In genomic region chr7:44764081-44764480, GRCh38 we compare ENCODE assay signal across 21 cellular contexts.
"Had no signal": no experiment of that assay in that cellular context is flagged by ENCODE, and none has a peak within 500 bp of the region (broad histone marks: within the 10 kb centered on the region; RNA-seq: fewer than 3 reads in every experiment).

No MANE protein-coding gene starts in this region.

- H3K9me3 Mint-ChIP-seq: memory B cell; naive B cell; natural killer cell treated with Interleukin-12 subunit alpha and Interleukin-12 subunit beta and Interleukin-15 and Interleukin-18, amount 100 ng/mL, for 72 hours; neural progenitor cell; stimulated activated memory B cell treated with anti-CD40 and anti-IgM and Interleukin-4, amounts not matched to agents 10 μg/mL and 1 μg/mL and 100 μg/mL, for 72 hours had no signal

- H3K27me3 Mint-ChIP-seq: memory B cell; naive B cell; natural killer cell treated with Interleukin-12 subunit alpha and Interleukin-12 subunit beta and Interleukin-15 and Interleukin-18, amount 100 ng/mL, for 72 hours; stimulated activated memory B cell treated with anti-CD40 and anti-IgM and Interleukin-4, amounts not matched to agents 10 μg/mL and 1 μg/mL and 100 μg/mL, for 72 hours had no signal

- H3K4me3 ChIP-seq: colonic mucosa, lung, neural progenitor cell, prostate gland, right atrium auricular region, testis, tibial artery, upper lobe of right lung, uterus had no signal

- H3K27me3 ChIP-seq: colonic mucosa, neural progenitor cell, right atrium auricular region, testis, tibial artery, upper lobe of right lung, uterus had no signal

- H3K27ac Mint-ChIP-seq: memory B cell; natural killer cell treated with Interleukin-12 subunit alpha and Interleukin-12 subunit beta and Interleukin-15 and Interleukin-18, amount 100 ng/mL, for 72 hours; neural progenitor cell; stimulated activated memory B cell treated with anti-CD40 and anti-IgM and Interleukin-4, amounts not matched to agents 10 μg/mL and 1 μg/mL and 100 μg/mL, for 72 hours had no signal

- H3K9me3 ChIP-seq: colonic mucosa, prostate gland, right atrium auricular region, testis, tibial artery, upper lobe of right lung, uterus had no signal

- H3K36me3 ChIP-seq: neural progenitor cell, uterus had no signal

- FAIRE-seq: frontal cortex, keratinocyte had no signal

- ATAC-seq: left ventricle myocardium superior; sciatic nerve; stimulated activated memory B cell treated with anti-CD40 and anti-IgM and Interleukin-4, amounts not matched to agents 10 μg/mL and 1 μg/mL and 100 μg/mL, for 72 hours; stimulated activated naive CD8-positive, alpha-beta T cell treated with anti-CD3 and anti-CD28 coated beads, Interleukin-15, Interleukin-2, amounts not matched to agents 100 U/mL and 50 U/mL, for 24 hours; upper lobe of right lung had no signal

- H3K4me3 Mint-ChIP-seq: memory B cell; natural killer cell treated with Interleukin-12 subunit alpha and Interleukin-12 subunit beta and Interleukin-15 and Interleukin-18, amount 100 ng/mL, for 72 hours; neural progenitor cell; stimulated activated memory B cell treated with anti-CD40 and anti-IgM and Interleukin-4, amounts not matched to agents 10 μg/mL and 1 μg/mL and 100 μg/mL, for 72 hours had no signal

- H3K4me2 ChIP-seq: neural progenitor cell had no signal

- DNase-seq: colonic mucosa; dermis blood vessel endothelial cell; effector memory CD4-positive, alpha-beta T cell; left ventricle myocardium superior; naive B cell; stimulated activated CD4-positive, alpha-beta T cell treated with anti-CD3 and anti-CD28 coated beads, Interleukin-4, amount 100 ng/mL, for 4 hours; stimulated activated naive CD8-positive, alpha-beta T cell treated with anti-CD3 and anti-CD28 coated beads, Interleukin-15, Interleukin-2, amounts not matched to agents 100 U/mL and 50 U/mL, for 24 hours; testis; tibial artery; upper lobe of right lung; uterus had no signal

- H3K27ac ChIP-seq: colonic mucosa, neural progenitor cell, prostate gland, right atrium auricular region, testis, tibial artery, upper lobe of right lung, uterus had no signal

- H3K9ac ChIP-seq: neural progenitor cell had no signal

- H2AFZ ChIP-seq: neural progenitor cell had no signal
